Comparison of ENCODE assay signal across 11 cellular contexts in the genomic region with DNA sequence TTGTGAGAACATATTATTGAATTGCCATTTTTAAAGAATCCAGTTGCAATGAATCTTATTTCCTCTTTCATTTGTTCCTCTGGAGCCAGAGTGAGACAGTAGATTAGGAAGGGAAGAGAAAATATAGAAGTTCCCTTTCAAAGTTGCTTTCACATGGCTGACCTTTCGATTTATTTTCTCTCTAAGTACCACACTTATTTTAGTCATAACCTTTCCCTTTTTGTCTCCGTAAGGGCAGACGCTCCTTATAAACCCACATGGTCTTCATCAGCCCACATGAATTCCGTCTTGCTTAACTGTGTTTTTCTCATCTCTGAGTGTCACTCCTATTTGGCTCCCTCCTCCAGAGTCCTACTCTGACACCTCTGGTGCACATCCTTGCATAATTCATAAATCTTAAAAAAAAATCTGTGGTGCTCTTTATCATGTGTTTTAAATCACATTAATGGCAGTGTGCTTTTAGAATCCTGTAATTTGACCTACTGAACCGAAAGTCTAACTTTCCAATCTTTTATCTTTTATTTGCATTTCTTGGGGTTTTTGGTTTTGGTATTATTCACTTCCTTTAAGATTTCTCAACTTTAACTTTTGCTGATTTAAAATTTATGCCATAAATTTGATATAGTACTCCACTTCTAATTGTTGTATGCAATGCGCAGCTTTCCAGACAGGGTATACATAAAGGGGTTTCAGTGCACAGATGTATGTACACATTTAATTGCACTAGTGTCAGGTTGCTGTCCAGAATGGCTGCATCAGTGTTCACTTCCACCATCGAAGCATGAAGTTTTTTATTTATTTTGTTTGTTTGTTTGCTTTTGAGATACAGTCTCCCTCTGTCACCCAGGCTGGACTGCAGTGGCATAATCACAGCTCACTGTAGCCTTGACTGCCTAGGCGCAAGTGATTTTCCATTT. TPM values are rescaled to one million over a fixed set of nuclear protein-coding genes. Genes with fewer than 3 reads are reported as not detected.
A peak's percentile ranks its signal among the peaks of the same experiment; 100 is the strongest.
DNase-seq lines count a peak whose midpoint lies in the region; ATAC-seq and TF ChIP-seq lines count a peak whose summit lies in the region.
"Had no signal": no experiment of that assay in that cellular context is flagged by ENCODE, and none has a peak within 500 bp of the region (broad histone marks: within the 10 kb centered on the region; RNA-seq: fewer than 3 reads in every experiment).

No MANE protein-coding gene starts in this region.

- H3K36me3 Mint-ChIP-seq in activated naive CD4-positive, alpha-beta T cell treated with anti-CD3 and anti-CD28 coated beads for 36 hours (ENCODE audit: low read depth), result no peaks in the 10 kb centered on the region
- no peaks in the 10 kb centered on the region for H3K36me3 Mint-ChIP-seq in activated naive CD8-positive, alpha-beta T cell treated with anti-CD3 and anti-CD28 coated beads, Interleukin-2, amount 10 ng/mL, durations not matched to agents 7 days and 5 days
- H3K36me3 Mint-ChIP-seq in nephron progenitor cell (ENCODE audit: low read depth), result peaks cover 5% of the 10 kb centered on the region

- no peak for DNase-seq in activated naive CD4-positive, alpha-beta T cell treated with anti-CD3 and anti-CD28 coated beads for 36 hours
- no peak for DNase-seq in activated naive CD4-positive, alpha-beta T cell treated with Interleukin-2 at 50 U/mL for 16 hours
- DNase-seq in HL-60 (ENCODE audit: low read depth in 1 of 2, low spot score in 1 of 2) (peak; percentile 16 to 23), DMS53 treated with DMSO at 0.1 percent for 48 hours (lab: John Stamatoyannopoulos, UW; ENCODE audit: unreplicated experiment) (no peak), nephron progenitor cell (no peak)
- no peak for DNase-seq in activated naive CD8-positive, alpha-beta T cell treated with anti-CD3 and anti-CD28 coated beads, Interleukin-2, amount 10 ng/mL, durations not matched to agents 7 days and 5 days
- DNase-seq in stimulated activated naive CD8-positive, alpha-beta T cell treated with anti-CD3 and anti-CD28 coated beads, Interleukin-15, Interleukin-2, amounts not matched to agents 100 U/mL and 50 U/mL, for 24 hours, result no peak
- no peak for DNase-seq in activated effector memory CD4-positive, alpha-beta T cell treated with anti-CD3 and anti-CD28 coated beads, Interleukin-2, amount 50 U/mL, for 16 hours
- DNase-seq: H9, heart right ventricle, NCI-H2227 treated with DMSO at 0.1 percent for 48 hours had no signal

- H3K4me3 Mint-ChIP-seq in activated naive CD4-positive, alpha-beta T cell treated with anti-CD3 and anti-CD28 coated beads for 36 hours, result peak overlapping the region; percentile 48
- H3K4me3 Mint-ChIP-seq in activated naive CD8-positive, alpha-beta T cell treated with anti-CD3 and anti-CD28 coated beads, Interleukin-2, amount 10 ng/mL, durations not matched to agents 7 days and 5 days, result peak overlapping the region; percentile 36
- H3K4me3 Mint-ChIP-seq in nephron progenitor cell, result no peak overlapping the region
- H3K4me3 Mint-ChIP-seq: H9 had no signal

- TF ChIP-seq CTCF in HL-60 (IDR thresholded peaks at IDR 0.05; ENCODE audit: insufficient read depth, low read length) (no peak), nephron progenitor cell (IDR thresholded peaks at IDR 0.05) (no peak)

- no peak overlapping the region for H3K27ac Mint-ChIP-seq in activated naive CD4-positive, alpha-beta T cell treated with anti-CD3 and anti-CD28 coated beads for 36 hours
- H3K27ac Mint-ChIP-seq in activated naive CD8-positive, alpha-beta T cell treated with anti-CD3 and anti-CD28 coated beads, Interleukin-2, amount 10 ng/mL, durations not matched to agents 7 days and 5 days, result peak overlapping the region; percentile 21
- H3K27ac Mint-ChIP-seq in nephron progenitor cell, result no peak overlapping the region
- H3K27ac Mint-ChIP-seq: H9 had no signal

- H3K27ac ChIP-seq in HL-60 (replicated peaks), result no peak overlapping the region

- intact Hi-C loops in activated naive CD4-positive, alpha-beta T cell treated with anti-CD3 and anti-CD28 coated beads for 36 hours (cut with micrococcal nuclease), result loop anchor here (1.0 to 5.0 kb wide), 3 partner anchors 69 to 557 kb away; partner anchors contain the start of gene RMP24

- ATAC-seq in activated naive CD8-positive, alpha-beta T cell treated with anti-CD3 and anti-CD28 coated beads, Interleukin-2, amount 10 ng/mL, durations not matched to agents 7 days and 5 days (ENCODE audit: low read depth), result no peak
- peak; percentile 86 for ATAC-seq in stimulated activated naive CD8-positive, alpha-beta T cell treated with anti-CD3 and anti-CD28 coated beads, Interleukin-15, Interleukin-2, amounts not matched to agents 100 U/mL and 50 U/mL, for 24 hours

- POLR2A ChIA-PET in activated naive CD8-positive, alpha-beta T cell treated with anti-CD3 and anti-CD28 coated beads, Interleukin-2, amount 10 ng/mL, durations not matched to agents 7 days and 5 days (lab: Charles Lee), result no interaction called here

- H3K4me3 ChIP-seq in HL-60 (replicated peaks; ENCODE audit: insufficient read depth, low read length), result peak overlapping the region; percentile 7

- peaks cover 38% of the 10 kb centered on the region for H3K4me1 Mint-ChIP-seq in activated naive CD4-positive, alpha-beta T cell treated with anti-CD3 and anti-CD28 coated beads for 36 hours (ENCODE audit: low read depth)
- peaks cover 24% of the 10 kb centered on the region for H3K4me1 Mint-ChIP-seq in activated naive CD8-positive, alpha-beta T cell treated with anti-CD3 and anti-CD28 coated beads, Interleukin-2, amount 10 ng/mL, durations not matched to agents 7 days and 5 days
- peaks cover 19% of the 10 kb centered on the region for H3K4me1 Mint-ChIP-seq in nephron progenitor cell

- no peaks in the 10 kb centered on the region for H3K27me3 Mint-ChIP-seq in activated naive CD4-positive, alpha-beta T cell treated with anti-CD3 and anti-CD28 coated beads for 36 hours (ENCODE audit: low read depth)
- H3K27me3 Mint-ChIP-seq in activated naive CD8-positive, alpha-beta T cell treated with anti-CD3 and anti-CD28 coated beads, Interleukin-2, amount 10 ng/mL, durations not matched to agents 7 days and 5 days, result no peaks in the 10 kb centered on the region
- H3K27me3 Mint-ChIP-seq in nephron progenitor cell (ENCODE audit: low read depth, poor library complexity), result peaks cover 3% of the 10 kb centered on the region

- no peaks in the 10 kb centered on the region for H3K27me3 ChIP-seq in HL-60 (ENCODE audit: insufficient read depth, poor library complexity, severe bottlenecking)
- H3K27me3 ChIP-seq: heart right ventricle had no signal

- CTCF ChIA-PET in activated naive CD4-positive, alpha-beta T cell treated with anti-CD3 and anti-CD28 coated beads for 36 hours (lab: Charles Lee), result interaction anchor here (1.0 kb wide), 1 partner anchor 29 kb away, joined by 3 read pairs; no protein-coding TSS in a partner anchor

- peaks cover 12% of the 10 kb centered on the region for H3K9me3 Mint-ChIP-seq in activated naive CD4-positive, alpha-beta T cell treated with anti-CD3 and anti-CD28 coated beads for 36 hours
- H3K9me3 Mint-ChIP-seq in activated naive CD8-positive, alpha-beta T cell treated with anti-CD3 and anti-CD28 coated beads, Interleukin-2, amount 10 ng/mL, durations not matched to agents 7 days and 5 days, result peaks cover 8% of the 10 kb centered on the region
- H3K9me3 Mint-ChIP-seq in nephron progenitor cell, result peaks cover 26% of the 10 kb centered on the region

RNA-seq across cellular contexts. Expression of gene ZNF396, which starts 38.6 kb away (rescaled TPM):
- total RNA-seq in activated naive CD4-positive, alpha-beta T cell treated with anti-CD3 and anti-CD28 coated beads for 36 hours, result under 1 TPM; 0.74 to 0.77 TPM
- total RNA-seq in activated naive CD8-positive, alpha-beta T cell treated with anti-CD3 and anti-CD28 coated beads, Interleukin-2, amount 10 ng/mL, durations not matched to agents 7 days and 5 days, result 1 to 10 TPM; 1.9 to 2.8 TPM

Comparison
In these comparisons a context has a peak if more than half of its experiments do, and no peak if none do; other contexts are left out.
1. DNase-seq: peak in HL-60 (2 of 2); none in activated naive CD4-positive, alpha-beta T cell treated with anti-CD3 and anti-CD28 coated beads for 36 hours (single experiment), activated naive CD4-positive, alpha-beta T cell treated with Interleukin-2 at 50 U/mL for 16 hours (single experiment), activated naive CD8-positive, alpha-beta T cell treated with anti-CD3 and anti-CD28 coated beads, Interleukin-2, amount 10 ng/mL, durations not matched to agents 7 days and 5 days (single experiment), stimulated activated naive CD8-positive, alpha-beta T cell treated with anti-CD3 and anti-CD28 coated beads, Interleukin-15, Interleukin-2, amounts not matched to agents 100 U/mL and 50 U/mL, for 24 hours (single experiment), DMS53 treated with DMSO at 0.1 percent for 48 hours (single experiment), activated effector memory CD4-positive, alpha-beta T cell treated with anti-CD3 and anti-CD28 coated beads, Interleukin-2, amount 50 U/mL, for 16 hours (single experiment) and nephron progenitor cell (single experiment).